In genomic region chr9:133917407-133917806, GRCh38 we compare ENCODE assay signal across 1 cellular context.
TF ChIP-seq lines count a peak whose summit lies in the region.

No MANE protein-coding gene starts in this region.

TF ChIP-seq in HepG2, 621 proteins besides CTCF, POLR2A, EP300 and RAD21 (continued from another document):
- TF ChIP-seq PAXIP1 (CRISPR knock-in tag; conservative IDR thresholded peaks at IDR 0.05) (peak; percentile 66), KLF15 (CRISPR knock-in tag; IDR thresholded peaks at IDR 0.05; ENCODE audit: borderline replicate concordance) (no peak), STAT5B (CRISPR knock-in tag; IDR thresholded peaks at IDR 0.05) (no peak), PHF21A (CRISPR knock-in tag; IDR thresholded peaks at IDR 0.05) (peak; percentile 41; the same call in 1 of the 2 replicates), AHR (CRISPR knock-in tag; IDR thresholded peaks at IDR 0.05) (no peak)
- TF ChIP-seq, protein P1, sequence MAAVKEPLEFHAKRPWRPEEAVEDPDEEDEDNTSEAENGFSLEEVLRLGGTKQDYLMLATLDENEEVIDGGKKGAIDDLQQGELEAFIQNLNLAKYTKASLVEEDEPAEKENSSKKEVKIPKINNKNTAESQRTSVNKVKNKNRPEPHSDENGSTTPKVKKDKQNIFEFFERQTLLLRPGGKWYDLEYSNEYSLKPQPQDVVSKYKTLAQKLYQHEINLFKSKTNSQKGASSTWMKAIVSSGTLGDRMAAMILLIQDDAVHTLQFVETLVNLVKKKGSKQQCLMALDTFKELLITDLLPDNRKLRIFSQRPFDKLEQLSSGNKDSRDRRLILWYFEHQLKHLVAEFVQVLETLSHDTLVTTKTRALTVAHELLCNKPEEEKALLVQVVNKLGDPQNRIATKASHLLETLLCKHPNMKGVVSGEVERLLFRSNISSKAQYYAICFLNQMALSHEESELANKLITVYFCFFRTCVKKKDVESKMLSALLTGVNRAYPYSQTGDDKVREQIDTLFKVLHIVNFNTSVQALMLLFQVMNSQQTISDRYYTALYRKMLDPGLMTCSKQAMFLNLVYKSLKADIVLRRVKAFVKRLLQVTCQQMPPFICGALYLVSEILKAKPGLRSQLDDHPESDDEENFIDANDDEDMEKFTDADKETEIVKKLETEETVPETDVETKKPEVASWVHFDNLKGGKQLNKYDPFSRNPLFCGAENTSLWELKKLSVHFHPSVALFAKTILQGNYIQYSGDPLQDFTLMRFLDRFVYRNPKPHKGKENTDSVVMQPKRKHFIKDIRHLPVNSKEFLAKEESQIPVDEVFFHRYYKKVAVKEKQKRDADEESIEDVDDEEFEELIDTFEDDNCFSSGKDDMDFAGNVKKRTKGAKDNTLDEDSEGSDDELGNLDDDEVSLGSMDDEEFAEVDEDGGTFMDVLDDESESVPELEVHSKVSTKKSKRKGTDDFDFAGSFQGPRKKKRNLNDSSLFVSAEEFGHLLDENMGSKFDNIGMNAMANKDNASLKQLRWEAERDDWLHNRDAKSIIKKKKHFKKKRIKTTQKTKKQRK (IDR thresholded peaks at IDR 0.05; ENCODE audit: low read length), result no peak
